15 cellular contexts compared by ENCODE assay signal in the genomic region with DNA sequence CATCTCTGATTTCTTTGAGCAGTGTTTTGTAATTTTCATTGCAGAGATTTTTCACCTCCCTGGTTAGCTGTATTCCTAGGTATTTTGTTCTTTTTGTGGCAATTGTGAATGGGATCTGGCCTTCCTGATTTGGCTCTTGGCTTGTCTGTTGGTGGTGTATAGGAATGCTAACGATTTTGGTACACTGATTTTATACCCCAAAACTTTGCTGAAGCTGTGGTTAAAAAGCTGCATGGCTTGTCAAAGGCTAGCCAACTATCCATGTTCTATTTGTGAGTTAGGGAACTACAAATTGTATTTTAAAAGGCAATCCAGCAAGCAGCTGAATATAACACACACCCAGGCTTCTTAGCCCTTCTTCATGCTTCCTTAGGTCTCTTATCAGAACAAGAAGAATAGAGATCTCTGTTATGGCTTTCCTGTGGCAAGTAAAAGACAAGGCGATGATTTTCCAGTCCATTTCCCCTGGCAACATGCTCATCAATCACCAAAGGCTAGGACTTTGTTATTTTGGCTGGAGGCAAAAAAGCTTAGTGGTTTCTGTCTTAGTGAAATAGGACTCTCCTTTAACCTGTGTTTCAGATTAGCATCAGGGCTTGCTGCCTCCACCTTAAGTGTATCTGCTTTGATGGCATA.
DNase-seq lines count a peak whose midpoint lies in the region; ATAC-seq and TF ChIP-seq lines count a peak whose summit lies in the region.
"Had no signal": no experiment of that assay in that cellular context is flagged by ENCODE, and none has a peak within 500 bp of the region (broad histone marks: within the 10 kb centered on the region; RNA-seq: fewer than 3 reads in every experiment).

No MANE protein-coding gene starts in this region.

- TF ChIP-seq CTCF in glutamatergic neuron (IDR thresholded peaks at IDR 0.05; ENCODE audit: partially characterized antibody, unreplicated experiment) (no peak), type B pancreatic cell (conservative IDR thresholded peaks at IDR 0.05) (no peak)

- H3K4me3 Mint-ChIP-seq in activated T-cell treated with anti-CD3 and anti-CD28 coated beads, Interleukin-2, amount 50 U/mL, for 72 hours: no peak overlapping the region
- H3K4me3 Mint-ChIP-seq in activated T-cell treated with anti-CD3 and anti-CD28 coated beads, Interleukin-2, amount 50 U/mL, for 24 hours: no peak overlapping the region
- H3K4me3 Mint-ChIP-seq in glutamatergic neuron (ENCODE audit: unreplicated experiment) (no peak overlapping the region), type B pancreatic cell (peak overlapping the region; percentile 22)
- H3K4me3 Mint-ChIP-seq: naive thymus-derived CD8-positive, alpha-beta T cell had no signal

- ATAC-seq in activated T-cell treated with anti-CD3 and anti-CD28 coated beads, Interleukin-2, amount 50 U/mL, for 72 hours (replicated peaks in 1 of 2): no peak
- ATAC-seq: naive thymus-derived CD8-positive, alpha-beta T cell had no signal

- H3K27ac Mint-ChIP-seq in activated T-cell treated with anti-CD3 and anti-CD28 coated beads, Interleukin-2, amount 50 U/mL, for 72 hours: peak overlapping the region; percentile 48
- H3K27ac Mint-ChIP-seq in activated T-cell treated with anti-CD3 and anti-CD28 coated beads, Interleukin-2, amount 50 U/mL, for 24 hours: no peak overlapping the region
- H3K27ac Mint-ChIP-seq in glutamatergic neuron (ENCODE audit: unreplicated experiment): peak overlapping the region; percentile 38
- H3K27ac Mint-ChIP-seq in type B pancreatic cell: peak overlapping the region; percentile 9
- H3K27ac Mint-ChIP-seq: naive thymus-derived CD8-positive, alpha-beta T cell had no signal

- peaks cover 13 to 45% of the 10 kb centered on the region in 2 donors for H3K36me3 Mint-ChIP-seq in activated T-cell treated with anti-CD3 and anti-CD28 coated beads, Interleukin-2, amount 50 U/mL, for 72 hours (ENCODE audit: insufficient read depth in 2 of 2)
- peaks cover 90% of the 10 kb centered on the region for H3K36me3 Mint-ChIP-seq in activated T-cell treated with anti-CD3 and anti-CD28 coated beads, Interleukin-2, amount 50 U/mL, for 24 hours (ENCODE audit: low read depth)
- no peaks in the 10 kb centered on the region for H3K36me3 Mint-ChIP-seq in glutamatergic neuron (ENCODE audit: unreplicated experiment)
- H3K36me3 Mint-ChIP-seq in type B pancreatic cell: peaks cover 17% of the 10 kb centered on the region

- intact Hi-C loops in posterior vena cava (cut with DNase I): no loop called here

- H3K27me3 Mint-ChIP-seq in activated T-cell treated with anti-CD3 and anti-CD28 coated beads, Interleukin-2, amount 50 U/mL, for 72 hours (ENCODE audit: low read depth): no peaks in the 10 kb centered on the region
- H3K27me3 Mint-ChIP-seq in activated T-cell treated with anti-CD3 and anti-CD28 coated beads, Interleukin-2, amount 50 U/mL, for 24 hours: no peaks in the 10 kb centered on the region
- H3K27me3 Mint-ChIP-seq in glutamatergic neuron (ENCODE audit: unreplicated experiment): peaks cover 2% of the 10 kb centered on the region
- H3K27me3 Mint-ChIP-seq in type B pancreatic cell: no peaks in the 10 kb centered on the region
- H3K27me3 Mint-ChIP-seq: naive thymus-derived CD8-positive, alpha-beta T cell had no signal

- H3K9me3 Mint-ChIP-seq in activated T-cell treated with anti-CD3 and anti-CD28 coated beads, Interleukin-2, amount 50 U/mL, for 72 hours: peaks cover 0 to 2% of the 10 kb centered on the region in 2 donors
- H3K9me3 Mint-ChIP-seq in activated T-cell treated with anti-CD3 and anti-CD28 coated beads, Interleukin-2, amount 50 U/mL, for 24 hours: no peaks in the 10 kb centered on the region
- H3K9me3 Mint-ChIP-seq in glutamatergic neuron (ENCODE audit: unreplicated experiment) (peaks cover 15% of the 10 kb centered on the region), type B pancreatic cell (peaks cover 3% of the 10 kb centered on the region)
- H3K9me3 Mint-ChIP-seq: naive thymus-derived CD8-positive, alpha-beta T cell had no signal

- peaks cover 51% of the 10 kb centered on the region for H3K4me1 Mint-ChIP-seq in activated T-cell treated with anti-CD3 and anti-CD28 coated beads, Interleukin-2, amount 50 U/mL, for 72 hours (ENCODE audit: low read depth)
- H3K4me1 Mint-ChIP-seq in activated T-cell treated with anti-CD3 and anti-CD28 coated beads, Interleukin-2, amount 50 U/mL, for 24 hours (ENCODE audit: low read depth): peaks cover 49% of the 10 kb centered on the region
- peaks cover 56% of the 10 kb centered on the region for H3K4me1 Mint-ChIP-seq in glutamatergic neuron (ENCODE audit: low read depth, unreplicated experiment)
- H3K4me1 Mint-ChIP-seq in type B pancreatic cell (ENCODE audit: unreplicated experiment): peaks cover 64% of the 10 kb centered on the region

- no peak for DNase-seq in activated T-cell treated with anti-CD3 and anti-CD28 coated beads, Interleukin-2, amount 50 U/mL, for 72 hours
- no peak for DNase-seq in activated T-cell treated with anti-CD3 and anti-CD28 coated beads, Interleukin-2, amount 50 U/mL, for 24 hours
- DNase-seq in RPMI7951 (ENCODE audit: low read depth) (peak; percentile 86), glutamatergic neuron (no peak), type B pancreatic cell (ENCODE audit: extremely low spot score, unreplicated experiment) (no peak), NCI-H2227 (lab: John Stamatoyannopoulos, UW; ENCODE audit: unreplicated experiment) (no peak), posterior vena cava (ENCODE audit: low spot score) (no peak)
- no peak for DNase-seq in stimulated activated CD4-positive, alpha-beta T cell treated with anti-CD3 and anti-CD28 coated beads, Interleukin-4, amount 100 ng/mL, for 1 hour
- DNase-seq: activated CD4-positive, CD25-positive, alpha-beta regulatory T cell treated with anti-CD3 and anti-CD28 coated beads, Interleukin-2, amount 50 U/mL, for 72 hours; activated gamma-delta T cell treated with Interleukin-2 at 50 U/mL for 16 hours; amygdala; DMS53; naive thymus-derived CD8-positive, alpha-beta T cell; NCI-H2081; posterior cingulate gyrus had no signal
